ENCODE assay signal across 1 cellular context in the genomic region with DNA sequence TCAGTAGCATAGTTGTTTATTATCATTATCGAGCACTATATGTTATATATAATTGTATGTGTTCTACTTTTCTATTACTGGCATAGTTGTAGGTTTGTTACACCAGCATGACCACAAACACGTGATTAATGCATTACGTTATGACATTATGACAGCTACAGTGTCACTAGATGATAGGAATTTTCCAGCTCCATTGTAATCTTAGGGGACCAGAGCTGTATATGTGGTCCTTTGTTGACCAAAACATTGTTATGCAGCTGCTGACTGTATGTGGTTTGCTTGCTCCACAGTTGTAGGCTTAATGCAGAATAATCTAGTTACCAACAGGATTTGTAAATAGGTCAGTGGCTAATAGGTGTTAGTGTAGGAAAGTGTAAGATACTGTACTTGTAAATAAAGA.
TF ChIP-seq lines count a peak whose summit lies in the region.

No MANE protein-coding gene starts in this region.

TF ChIP-seq in WTC11, 78 proteins besides CTCF, POLR2A, EP300 and RAD21 (continued from another document):
- TF ChIP-seq E2F1 (CRISPR knock-in tag; IDR thresholded peaks at IDR 0.05) = no peak
